In the genomic region with DNA sequence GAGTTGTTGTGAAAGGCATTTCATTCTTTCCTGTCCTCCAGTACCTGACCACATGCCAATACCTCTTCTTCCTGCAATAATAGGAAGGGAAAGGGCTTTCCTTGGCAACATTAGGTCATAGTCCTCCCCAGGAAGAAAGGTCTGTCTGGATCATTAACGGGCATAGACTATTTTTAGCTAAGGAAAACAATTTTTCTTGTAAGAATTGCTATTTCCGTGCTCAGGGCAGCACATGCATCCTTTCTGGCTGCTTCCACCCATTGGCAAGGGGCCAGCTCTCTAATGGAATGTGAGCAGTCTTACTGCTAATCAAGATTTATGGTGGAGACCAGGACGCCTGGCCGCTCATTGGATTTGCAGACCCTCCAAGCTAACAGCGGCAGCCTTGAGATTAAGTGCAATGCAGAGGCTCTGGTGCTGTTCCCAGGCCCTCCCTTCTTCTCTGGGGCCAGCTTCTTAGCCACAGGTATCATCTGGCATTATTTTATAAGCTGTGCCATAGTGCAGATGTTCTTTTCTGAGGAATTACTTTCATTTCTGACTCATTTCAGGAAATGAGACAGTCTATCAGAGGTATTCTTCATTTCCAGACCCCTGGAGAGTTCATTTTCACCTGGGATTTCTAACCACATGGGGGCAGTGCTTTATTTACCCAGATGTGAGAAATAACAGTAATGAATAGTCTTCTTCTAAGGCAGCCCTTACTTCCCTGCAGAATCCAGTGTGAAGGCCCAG, we compare ENCODE assay signal across 8 cellular contexts. TPM values are rescaled to one million over a fixed set of nuclear protein-coding genes. Genes with fewer than 3 reads are reported as not detected.
A peak's percentile ranks its signal among the peaks of the same experiment; 100 is the strongest.
DNase-seq lines count a peak whose midpoint lies in the region; ATAC-seq and TF ChIP-seq lines count a peak whose summit lies in the region.

No MANE protein-coding gene starts in this region.

- H3K4me1 ChIP-seq in GM23248 (ENCODE audit: insufficient read depth) (peaks cover 29% of the 10 kb centered on the region), adipocyte (ENCODE audit: control insufficient read depth, insufficient read depth, low read length) (peaks cover 43% of the 10 kb centered on the region), hepatocyte (ENCODE audit: insufficient read depth) (peaks cover 33% of the 10 kb centered on the region), stomach (peaks cover 0 to 49% (median 29%) of the 10 kb centered on the region in 4 donors)

- H3K79me2 ChIP-seq in GM23248 (ENCODE audit: insufficient read depth): peaks cover 87% of the 10 kb centered on the region
- H3K79me2 ChIP-seq in hepatocyte: peaks cover 77% of the 10 kb centered on the region

- H3K9me2 ChIP-seq in GM23248 (ENCODE audit: insufficient read depth): no peaks in the 10 kb centered on the region
- H3K9me2 ChIP-seq in hepatocyte (replicated peaks; ENCODE audit: insufficient read depth): no peaks in the 10 kb centered on the region

- no peaks in the 10 kb centered on the region for H3K36me3 ChIP-seq in GM23248 (ENCODE audit: low read depth)
- H3K36me3 ChIP-seq in adipocyte (ENCODE audit: control insufficient read depth, insufficient read depth, low read length, severe bottlenecking): no peaks in the 10 kb centered on the region
- no peaks in the 10 kb centered on the region for H3K36me3 ChIP-seq in hepatocyte (replicated peaks; ENCODE audit: insufficient read depth, low read depth)
- no peaks in the 10 kb centered on the region for H3K36me3 ChIP-seq in stomach

- H3F3A ChIP-seq in GM23248 (ENCODE audit: insufficient read depth): peaks cover 27% of the 10 kb centered on the region

- no peaks in the 10 kb centered on the region for H3K27me3 ChIP-seq in GM23248 (replicated peaks; ENCODE audit: insufficient read depth)
- no peaks in the 10 kb centered on the region for H3K27me3 ChIP-seq in adipocyte (replicated peaks; ENCODE audit: control insufficient read depth, insufficient read depth, low read length)
- no peaks in the 10 kb centered on the region for H3K27me3 ChIP-seq in hepatocyte
- H3K27me3 ChIP-seq in stomach: no peaks in the 10 kb centered on the region

- H4K20me1 ChIP-seq in GM23248 (ENCODE audit: insufficient read depth) (no peaks in the 10 kb centered on the region), hepatocyte (ENCODE audit: insufficient read depth, poor library complexity, severe bottlenecking) (no peaks in the 10 kb centered on the region)

- intact Hi-C loops in stomach (cut with DNase I; ENCODE audit: low total_unique reads): no loop called here

- H3K9me3 ChIP-seq in GM23248 (ENCODE audit: low read depth): no peaks in the 10 kb centered on the region
- no peaks in the 10 kb centered on the region for H3K9me3 ChIP-seq in adipocyte (ENCODE audit: control insufficient read depth, low read length)
- H3K9me3 ChIP-seq in hepatocyte (ENCODE audit: low read depth): no peaks in the 10 kb centered on the region
- H3K9me3 ChIP-seq in stomach: no peaks in the 10 kb centered on the region

- H3K4me3 ChIP-seq in GM23248: peak overlapping the region; percentile 23; the same call in 1 of the 2 replicates
- H3K4me3 ChIP-seq in adipocyte (ENCODE audit: low read length): peak overlapping the region; percentile 53
- no peak overlapping the region for H3K4me3 ChIP-seq in hepatocyte
- H3K4me3 ChIP-seq in stomach: no peak overlapping the region

- no peak for ATAC-seq in GM18520 (IDR thresholded peaks at IDR 0.05; ENCODE audit: unreplicated experiment)

- TF ChIP-seq EP300 in stomach (IDR thresholded peaks at IDR 0.05): no peak

- in situ Hi-C loops in Caki2 (cut with HindIII; ENCODE audit: low pct_unique_long_range_greater_than_20kb, low sequenced_read_pairs): no loop called here
- in situ Hi-C loops in GM23248 (cut with MboI): no loop called here

- peak overlapping the region; percentile 42 for H3K4me2 ChIP-seq in GM23248 (ENCODE audit: unreplicated experiment)
- peak overlapping the region; percentile 65 for H3K4me2 ChIP-seq in hepatocyte

- WGBS in GM23248 (ENCODE audit: low coverage in 1 of 2, low lambda C conversion rate in 2 of 2, missing lambda C conversion rate in 2 of 2), 2 experiments: 20 to 21% methylated on average over 5 of the region's 5 CpGs
- 8% methylated on average over 5 of the region's 5 CpGs for whole genome bisulfite sequencing in hepatocyte (ENCODE audit: low lambda C conversion rate, missing lambda C conversion rate)
- WGBS in stomach, 5 donors: 8 to 14% (median 11%) methylated on average over 5 of the region's 5 CpGs

- TF ChIP-seq CTCF in hepatocyte (IDR thresholded peaks at IDR 0.05; ENCODE audit: poor library complexity): peak; percentile 54
- TF ChIP-seq CTCF in stomach (IDR thresholded peaks at IDR 0.05): peak in 4 of 7 experiments; percentile 12 to 33 (median 16)

- no peak for TF ChIP-seq POLR2A in stomach (IDR thresholded peaks at IDR 0.05)

- peak overlapping the region; percentile 60 for H3K27ac ChIP-seq in GM23248
- H3K27ac ChIP-seq in hepatocyte: peak overlapping the region; percentile 64
- peak overlapping the region in 4 of 5 donors; percentile 27 to 66 (median 59) for H3K27ac ChIP-seq in stomach

- H3K9ac ChIP-seq in GM23248: peak overlapping the region; percentile 41
- peak overlapping the region; percentile 3 for H3K9ac ChIP-seq in adipocyte (ENCODE audit: low read length)

- DNase-seq in Caki2 (ENCODE audit: low read depth) (peak; percentile 83), GM23248 (peak; percentile 82), NCI-H1105 treated with DMSO at 0.1 percent for 48 hours (lab: John Stamatoyannopoulos, UW) (peak; percentile 13), adipocyte (ENCODE audit: low read depth) (peak; percentile 86), hepatocyte (ENCODE audit: low spot score) (peak; percentile 87), stomach (peak; percentile 76), hippocampal formation (lab: John Stamatoyannopoulos, UW) (no peak)

- H2AFZ ChIP-seq in GM23248 (no peak overlapping the region), hepatocyte (no peak overlapping the region)

RNA-seq across cellular contexts. Expression of gene ANO6, which starts 52.9 kb away (rescaled TPM):
- total RNA-seq in Caki2 (2014; rRNA removed; shearing (Covaris generic); ENCODE audit: low replicate concordance): 51.6 and 57.9 TPM in 2 replicates
- 65.4 and 75.4 TPM in 2 replicates for total RNA-seq in GM23248 (2014; rRNA removed; shearing (Covaris generic))
- 48.4 and 50.1 TPM in 2 replicates for polyA plus RNA-seq in GM23248 (2016; fragmentation: Nextera tagmentation; extraction: Ambion mirVana)
- total RNA-seq in hepatocyte: 80.0 and 82.2 TPM in 2 replicates
- 45.7 and 50.4 TPM in 2 replicates for polyA plus RNA-seq in hepatocyte
- total RNA-seq in stomach: 10 to 100 TPM in 4 of 5 donors, 1 to 10 TPM in 1; 8.1 to 78.8 (median 43.3) TPM
- polyA plus RNA-seq in stomach: 1 to 10 TPM; 4.4 to 7.3 (median 4.7) TPM

Comparison
In these comparisons a context has a peak if more than half of its experiments do, and no peak if none do; other contexts are left out.
1. DNase-seq: peak in Caki2 (single experiment), GM23248 (single experiment), NCI-H1105 treated with DMSO at 0.1 percent for 48 hours (single experiment), adipocyte (single experiment), hepatocyte (single experiment) and stomach (single experiment); none in hippocampal formation (0 of 2).
2. H3K4me3 ChIP-seq: peak in GM23248 (single experiment) and adipocyte (single experiment); none in hepatocyte (single experiment) and stomach (0 of 4).
3. Peak in every context shown above with its lines, with median percentiles within 50 percentile points of each other: H3K27ac ChIP-seq.